Comparison of ENCODE assay signal across 12 cellular contexts in genomic region chr6:128601060-128601459, GRCh38.
DNase-seq lines count a peak whose midpoint lies in the region; ATAC-seq, FAIRE-seq and TF ChIP-seq lines count a peak whose summit lies in the region.
"Had no signal": no experiment of that assay in that cellular context is flagged by ENCODE, and none has a peak within 500 bp of the region (broad histone marks: within the 10 kb centered on the region; RNA-seq: fewer than 3 reads in every experiment).

No MANE protein-coding gene starts in this region.

- CTCF ChIA-PET in HepG2 (lab: Yijun Ruan, JAX; ENCODE audit: low intra/inter-chr PET ratio, low total read pairs), result no interaction called here

- H3K9me3 ChIP-seq in HepG2 (ENCODE audit: low read length) (no peaks in the 10 kb centered on the region), right lobe of liver (no peaks in the 10 kb centered on the region), right cardiac atrium (ENCODE audit: control insufficient read depth, low read length) (no peaks in the 10 kb centered on the region)

- in situ Hi-C loops in HepG2 (cut with HindIII; ENCODE audit: extremely low pct_ligation_motif_present, low pct_unique_long_range_greater_than_20kb), result no loop called here

- peak overlapping the region; percentile 33 for H3K27ac Mint-ChIP-seq in activated naive CD8-positive, alpha-beta T cell treated with anti-CD3 and anti-CD28 coated beads, Interleukin-2, amount 50 U/mL, for 24 hours
- no peak overlapping the region for H3K27ac Mint-ChIP-seq in stimulated activated memory B cell treated with anti-CD40 and anti-IgM and Interleukin-4, amounts not matched to agents 10 μg/mL and 1 μg/mL and 100 μg/mL, for 72 hours
- H3K27ac Mint-ChIP-seq in immature natural killer cell, result no peak overlapping the region
- H3K27ac Mint-ChIP-seq: B cell had no signal

- H3K27me3 Mint-ChIP-seq in activated naive CD8-positive, alpha-beta T cell treated with anti-CD3 and anti-CD28 coated beads, Interleukin-2, amount 50 U/mL, for 24 hours, result peaks cover 3% of the 10 kb centered on the region
- no peaks in the 10 kb centered on the region for H3K27me3 Mint-ChIP-seq in stimulated activated memory B cell treated with anti-CD40 and anti-IgM and Interleukin-4, amounts not matched to agents 10 μg/mL and 1 μg/mL and 100 μg/mL, for 72 hours
- peaks cover 0 to 2% (median 0%) of the 10 kb centered on the region in 3 donors for H3K27me3 Mint-ChIP-seq in immature natural killer cell (ENCODE audit: low read depth in 3 of 3)
- H3K27me3 Mint-ChIP-seq: B cell had no signal

- POLR2A ChIA-PET in HepG2 (lab: Yijun Ruan, JAX), result no interaction called here

- H3K27me3 ChIP-seq in HepG2 (ENCODE audit: control insufficient read depth in 1 of 2, insufficient read depth in 2 of 2, low read length in 2 of 2) (peaks cover 0 to 13% of the 10 kb centered on the region in 2 experiments; a peak in 2 of 5 replicates), right lobe of liver (no peaks in the 10 kb centered on the region), right cardiac atrium (ENCODE audit: control insufficient read depth, insufficient read depth) (no peaks in the 10 kb centered on the region)
- H3K27me3 ChIP-seq: cardiac muscle cell had no signal

- no peak overlapping the region for H3K4me2 ChIP-seq in HepG2 (ENCODE audit: low read depth, low read length)

- no peaks in the 10 kb centered on the region for H4K20me1 ChIP-seq in HepG2 (ENCODE audit: insufficient read depth, low read length)

- no peaks in the 10 kb centered on the region for H3K9me3 Mint-ChIP-seq in activated naive CD8-positive, alpha-beta T cell treated with anti-CD3 and anti-CD28 coated beads, Interleukin-2, amount 50 U/mL, for 24 hours
- H3K9me3 Mint-ChIP-seq in stimulated activated memory B cell treated with anti-CD40 and anti-IgM and Interleukin-4, amounts not matched to agents 10 μg/mL and 1 μg/mL and 100 μg/mL, for 72 hours, result peaks cover 2% of the 10 kb centered on the region
- H3K9me3 Mint-ChIP-seq in immature natural killer cell, result peaks cover 0 to 2% (median 0%) of the 10 kb centered on the region in 6 donors

- H3K27ac ChIP-seq in HepG2 (ENCODE audit: extremely low read length, insufficient read depth, low read length) (no peak overlapping the region), right lobe of liver (no peak overlapping the region), right cardiac atrium (ENCODE audit: low read length) (no peak overlapping the region)
- H3K27ac ChIP-seq: cardiac muscle cell had no signal

- H3K4me3 ChIP-seq in HepG2 (replicated peaks in 1 of 3; ENCODE audit: insufficient read depth in 1 of 3, low read depth in 2 of 3, low read length in 3 of 3) (no peak overlapping the region), right lobe of liver (no peak overlapping the region), right cardiac atrium (ENCODE audit: low read length) (no peak overlapping the region)
- H3K4me3 ChIP-seq: cardiac muscle cell had no signal

- no peak overlapping the region for H2AFZ ChIP-seq in HepG2 (ENCODE audit: low read length)

- TF ChIP-seq POLR2A in HepG2 (IDR thresholded peaks at IDR 0.05; ENCODE audit: insufficient read depth in 1 of 2, low read depth in 2 of 2, low read length in 2 of 2), result no peak
- no peak for TF ChIP-seq POLR2A in right lobe of liver (IDR thresholded peaks at IDR 0.05)

- intact Hi-C loops in HepG2 (cut with micrococcal nuclease; ENCODE audit: unreplicated experiment), result no loop called here
- intact Hi-C loops in right lobe of liver (cut with DNase I), result no loop called here
- intact Hi-C loops in right cardiac atrium (cut with DNase I), result no loop called here

- TF ChIP-seq EP300 in HepG2 (IDR thresholded peaks at IDR 0.05; ENCODE audit: low read depth in 2 of 2, low read length in 2 of 2), result no peak
- TF ChIP-seq EP300 in HepG2 (CRISPR knock-in tag; IDR thresholded peaks at IDR 0.05; ENCODE audit: borderline replicate concordance), result no peak

- no peaks in the 10 kb centered on the region for H3K36me3 ChIP-seq in HepG2 (replicated peaks in 1 of 2; ENCODE audit: control insufficient read depth in 1 of 2, insufficient read depth in 2 of 2, low read length in 2 of 2)
- no peaks in the 10 kb centered on the region for H3K36me3 ChIP-seq in right lobe of liver
- H3K36me3 ChIP-seq: cardiac muscle cell had no signal

- no TSS peak for BruUV-seq in HepG2 (replicated peaks; lab: Mats Ljungman, UMichigan)

- FAIRE-seq in HepG2 (lab: Jason Lieb, UNC), result no peak

- WGBS in HepG2 (ENCODE audit: low lambda C conversion rate), result 5% methylated on average over 4 of the region's 4 CpGs
- WGBS in right lobe of liver (ENCODE audit: insufficient coverage, low coverage, low lambda C conversion rate, missing lambda C conversion rate), result 36% methylated on average over 4 of the region's 4 CpGs
- WGBS in right cardiac atrium, result 19% methylated on average over 4 of the region's 4 CpGs

- H3K4me3 Mint-ChIP-seq in activated naive CD8-positive, alpha-beta T cell treated with anti-CD3 and anti-CD28 coated beads, Interleukin-2, amount 50 U/mL, for 24 hours, result no peak overlapping the region
- no peak overlapping the region for H3K4me3 Mint-ChIP-seq in stimulated activated memory B cell treated with anti-CD40 and anti-IgM and Interleukin-4, amounts not matched to agents 10 μg/mL and 1 μg/mL and 100 μg/mL, for 72 hours
- no peak overlapping the region for H3K4me3 Mint-ChIP-seq in immature natural killer cell
- H3K4me3 Mint-ChIP-seq: B cell had no signal

- no peaks in the 10 kb centered on the region for H3K36me3 Mint-ChIP-seq in activated naive CD8-positive, alpha-beta T cell treated with anti-CD3 and anti-CD28 coated beads, Interleukin-2, amount 50 U/mL, for 24 hours (ENCODE audit: low read depth)
- no peaks in the 10 kb centered on the region for H3K36me3 Mint-ChIP-seq in stimulated activated memory B cell treated with anti-CD40 and anti-IgM and Interleukin-4, amounts not matched to agents 10 μg/mL and 1 μg/mL and 100 μg/mL, for 72 hours
- no peaks in the 10 kb centered on the region for H3K36me3 Mint-ChIP-seq in immature natural killer cell

- DNase-seq in HepG2 (ENCODE audit: low spot score), result no peak
- no peak for DNase-seq in right lobe of liver
- DNase-seq in activated naive CD8-positive, alpha-beta T cell treated with anti-CD3 and anti-CD28 coated beads, Interleukin-2, amount 50 U/mL, for 24 hours, result no peak
- DNase-seq in right cardiac atrium, result no peak
- no peak for DNase-seq in COR-L47 (lab: John Stamatoyannopoulos, UW)
- no peak for DNase-seq in immature natural killer cell
- DNase-seq: activated CD8-positive, alpha-beta memory T cell treated with anti-CD3 and anti-CD28 coated beads, Interleukin-2, amount 50 U/mL, for 48 hours; stimulated activated naive CD8-positive, alpha-beta T cell treated with anti-CD3 and anti-CD28 coated beads, Interleukin-15, Interleukin-2, amounts not matched to agents 100 U/mL and 50 U/mL, for 24 hours had no signal

- H3K4me1 Mint-ChIP-seq in activated naive CD8-positive, alpha-beta T cell treated with anti-CD3 and anti-CD28 coated beads, Interleukin-2, amount 50 U/mL, for 24 hours, result peaks cover 55% of the 10 kb centered on the region
- no peaks in the 10 kb centered on the region for H3K4me1 Mint-ChIP-seq in stimulated activated memory B cell treated with anti-CD40 and anti-IgM and Interleukin-4, amounts not matched to agents 10 μg/mL and 1 μg/mL and 100 μg/mL, for 72 hours
- no peaks in the 10 kb centered on the region for H3K4me1 Mint-ChIP-seq in immature natural killer cell
- H3K4me1 Mint-ChIP-seq: B cell had no signal

- H3K79me2 ChIP-seq in HepG2 (ENCODE audit: insufficient read depth, low read length), result no peaks in the 10 kb centered on the region

- TF ChIP-seq CTCF in HepG2 (CRISPR knock-in tag; IDR thresholded peaks at IDR 0.05) (no peak), right lobe of liver (IDR thresholded peaks at IDR 0.05) (no peak)

- no peaks in the 10 kb centered on the region for H3K4me1 ChIP-seq in HepG2 (ENCODE audit: insufficient read depth, low read length)
- H3K4me1 ChIP-seq in right lobe of liver, result no peaks in the 10 kb centered on the region
- H3K4me1 ChIP-seq in right cardiac atrium (ENCODE audit: control insufficient read depth, insufficient read depth, low read length), result no peaks in the 10 kb centered on the region

- no peak for TF ChIP-seq RAD21 in HepG2 (CRISPR knock-in tag; IDR thresholded peaks at IDR 0.05)

- ATAC-seq in HepG2 (peak; percentile 42; the same call in 2 of the 3 replicates), right lobe of liver (no peak), right cardiac atrium (peak; percentile 72 to 74), HG02840 (IDR thresholded peaks at IDR 0.05; ENCODE audit: low FRiP score, unreplicated experiment) (no peak)
- no peak for ATAC-seq in activated naive CD8-positive, alpha-beta T cell treated with anti-CD3 and anti-CD28 coated beads, Interleukin-2, amount 50 U/mL, for 24 hours
- ATAC-seq in stimulated activated memory B cell treated with anti-CD40 and anti-IgM and Interleukin-4, amounts not matched to agents 10 μg/mL and 1 μg/mL and 100 μg/mL, for 72 hours, result no peak

- no peak overlapping the region for H3K9ac ChIP-seq in HepG2 (ENCODE audit: insufficient read depth, low read depth, low read length)

TF ChIP-seq in HepG2, 621 proteins besides CTCF, POLR2A, EP300 and RAD21 (continues in another document):
- TF ChIP-seq IRF1 (CRISPR knock-in tag; IDR thresholded peaks at IDR 0.05; ENCODE audit: low read depth), result no peak
- no peak for TF ChIP-seq CERS6 (CRISPR knock-in tag; IDR thresholded peaks at IDR 0.05)
- TF ChIP-seq BCL3 (CRISPR knock-in tag; IDR thresholded peaks at IDR 0.05), result no peak

Comparison
In these comparisons a context has a peak if more than half of its experiments do, and no peak if none do; other contexts are left out.
1. ATAC-seq: peak in HepG2 (single experiment) and right cardiac atrium (2 of 2); none in right lobe of liver (0 of 4), activated naive CD8-positive, alpha-beta T cell treated with anti-CD3 and anti-CD28 coated beads, Interleukin-2, amount 50 U/mL, for 24 hours (single experiment), HG02840 (single experiment) and stimulated activated memory B cell treated with anti-CD40 and anti-IgM and Interleukin-4, amounts not matched to agents 10 μg/mL and 1 μg/mL and 100 μg/mL, for 72 hours (single experiment).